Comparison of ENCODE assay signal across 8 cellular contexts in genomic region chr7:121394709-121395140, GRCh38.
DNase-seq lines count a peak whose midpoint lies in the region; ATAC-seq and FAIRE-seq lines count a peak whose summit lies in the region.

No MANE protein-coding gene starts in this region.

- H3K36me3 ChIP-seq in ACC112 (ENCODE audit: insufficient read depth, low read length) (peaks cover 10% of the 10 kb centered on the region; the same call in 1 of the 2 replicates), iPS-18a (ENCODE audit: control insufficient read depth, low read depth, low read length) (no peaks in the 10 kb centered on the region)

- no peak overlapping the region for H2AFZ ChIP-seq in ACC112 (ENCODE audit: low read length, unreplicated experiment)

- H3K27me3 ChIP-seq in ACC112 (ENCODE audit: insufficient read depth, low read length) (no peaks in the 10 kb centered on the region), iPS-18a (ENCODE audit: control insufficient read depth, insufficient read depth, low read length) (no peaks in the 10 kb centered on the region)

- H3K4me3 ChIP-seq in ACC112 (ENCODE audit: low read depth, low read length) (peak overlapping the region; percentile 97), iPS-18a (ENCODE audit: low read length) (peak overlapping the region; percentile 25)

- H3K9me3 ChIP-seq in iPS-18a (ENCODE audit: control insufficient read depth, low read depth, low read length) = no peaks in the 10 kb centered on the region

- peak; percentile 84 for DNase-seq in RCC 7860 (ENCODE audit: low spot score)
- DNase-seq in NCI-H1048 (lab: John Stamatoyannopoulos, UW) = no peak

- H3K27ac ChIP-seq in ACC112 (ENCODE audit: low read depth, low read length) (0 out of 2 replicates have a peak overlapping the region, but pooled peaks have one; percentile 33), iPS-18a (ENCODE audit: low read length) (no peak overlapping the region)

- ATAC-seq in GM21381 (IDR thresholded peaks at IDR 0.05; ENCODE audit: unreplicated experiment) = peak; percentile 22
- ATAC-seq in GM19023 (IDR thresholded peaks at IDR 0.05; ENCODE audit: unreplicated experiment) = no peak
- no peak for ATAC-seq in HG03521 (IDR thresholded peaks at IDR 0.05; ENCODE audit: unreplicated experiment)
- ATAC-seq in HG02884 (IDR thresholded peaks at IDR 0.05; ENCODE audit: unreplicated experiment) = no peak

- no peak overlapping the region for H3K9ac ChIP-seq in iPS-18a (ENCODE audit: low read length)

- peaks cover 11% of the 10 kb centered on the region for H3K4me1 ChIP-seq in ACC112 (ENCODE audit: control insufficient read depth, insufficient read depth, low read length, unreplicated experiment)
- H3K4me1 ChIP-seq in iPS-18a (ENCODE audit: control insufficient read depth, low read depth, low read length) = peaks cover 4% of the 10 kb centered on the region

- peak; percentile 94 for FAIRE-seq in RCC 7860 (lab: Jason Lieb, UNC)

- H3K79me2 ChIP-seq in ACC112 (ENCODE audit: control insufficient read depth, insufficient read depth, low read length, unreplicated experiment) = peaks cover 59% of the 10 kb centered on the region
